Comparison of ENCODE assay signal across 8 cellular contexts in genomic region chr19:50252111-50252886, GRCh38. TPM values are rescaled to one million over a fixed set of nuclear protein-coding genes. Genes with fewer than 3 reads are reported as not detected.
DNase-seq lines count a peak whose midpoint lies in the region; ATAC-seq and TF ChIP-seq lines count a peak whose summit lies in the region.

No MANE protein-coding gene starts in this region.

- no peak overlapping the region for H3K4me3 ChIP-seq in ascending aorta
- no peak overlapping the region for H3K4me3 ChIP-seq in right lobe of liver
- H3K4me3 ChIP-seq in upper lobe of left lung: no peak overlapping the region

- H3K27ac ChIP-seq in ascending aorta: no peak overlapping the region
- H3K27ac ChIP-seq in right lobe of liver: no peak overlapping the region
- no peak overlapping the region for H3K27ac ChIP-seq in upper lobe of left lung

- H3K27me3 ChIP-seq in ascending aorta (no peaks in the 10 kb centered on the region), right lobe of liver (no peaks in the 10 kb centered on the region), upper lobe of left lung (no peaks in the 10 kb centered on the region)

- intact Hi-C loops in ascending aorta (cut with DNase I): no loop called here
- intact Hi-C loops in right lobe of liver (cut with DNase I): loop anchor here in 1 of 2 donors (10.0 kb wide), 1 partner anchor 87 kb away; the partner anchor contains the start of gene IZUMO2

- DNase-seq in ELR (ENCODE audit: low read depth) (peak; percentile 37), NCI-H1694 treated with DMSO at 0.1 percent for 48 hours (lab: John Stamatoyannopoulos, UW) (peak; percentile 7), ascending aorta (ENCODE audit: low spot score in 2 of 2) (no peak), right lobe of liver (no peak), upper lobe of left lung (no peak)

- TF ChIP-seq CTCF in ascending aorta (IDR thresholded peaks at IDR 0.05) (peak in 2 of 3 experiments; percentile 29 to 40), right lobe of liver (IDR thresholded peaks at IDR 0.05) (peak; percentile 19 to 52 (median 43)), upper lobe of left lung (IDR thresholded peaks at IDR 0.05) (peak; percentile 48 to 75 (median 61))

- H3K36me3 ChIP-seq in ascending aorta (peaks cover 7 to 16% of the 10 kb centered on the region in 2 donors), right lobe of liver (peaks cover 0 to 28% (median 15%) of the 10 kb centered on the region in 4 donors), upper lobe of left lung (peaks cover 0 to 57% (median 33%) of the 10 kb centered on the region in 4 donors)

- 100% methylated on average over 3 of the region's 23 CpGs for WGBS in right lobe of liver (ENCODE audit: insufficient coverage, low coverage, low lambda C conversion rate, missing lambda C conversion rate)
- 90 to 92% methylated on average over 23 of the region's 23 CpGs for WGBS in upper lobe of left lung, 2 donors

- H3K4me1 ChIP-seq in ascending aorta: no peaks in the 10 kb centered on the region
- no peaks in the 10 kb centered on the region for H3K4me1 ChIP-seq in right lobe of liver
- H3K4me1 ChIP-seq in upper lobe of left lung: no peaks in the 10 kb centered on the region

- ATAC-seq in right lobe of liver (peak in 1 of 4 donors; percentile 29), upper lobe of left lung (ENCODE audit: low FRiP score in 2 of 2) (no peak), HG03354 (IDR thresholded peaks at IDR 0.05; ENCODE audit: poor library complexity, severe bottlenecking, unreplicated experiment) (no peak), GM21381 (IDR thresholded peaks at IDR 0.05; ENCODE audit: unreplicated experiment) (no peak), HG03108 (IDR thresholded peaks at IDR 0.05; ENCODE audit: unreplicated experiment) (no peak)

- TF ChIP-seq EP300 in upper lobe of left lung (IDR thresholded peaks at IDR 0.05): no peak

- H3K9me3 ChIP-seq in ascending aorta (peaks cover 0 to 12% of the 10 kb centered on the region in 2 donors), right lobe of liver (peaks cover 0 to 8% (median 3%) of the 10 kb centered on the region in 4 donors), upper lobe of left lung (peaks cover 0 to 16% (median 6%) of the 10 kb centered on the region in 4 donors)

- TF ChIP-seq POLR2A in right lobe of liver (IDR thresholded peaks at IDR 0.05) (no peak), upper lobe of left lung (IDR thresholded peaks at IDR 0.05) (no peak)

RNA-seq across cellular contexts. Expression of gene MYH14, which starts 48.9 kb away (rescaled TPM):
- total RNA-seq in ascending aorta (8.6 TPM), right lobe of liver (10 to 100 TPM; 49.1 to 89.0 (median 65.8) TPM), upper lobe of left lung (100 to 1,000 TPM; 145 to 351 (median 208) TPM)

Comparison
In these comparisons a context has a peak if more than half of its experiments do, and no peak if none do; other contexts are left out.
1. DNase-seq: peak in ELR (single experiment) and NCI-H1694 treated with DMSO at 0.1 percent for 48 hours (single experiment); none in ascending aorta (0 of 2), right lobe of liver (0 of 3) and upper lobe of left lung (0 of 2).
2. Peak in every context shown above with its lines, with median percentiles within 50 percentile points of each other: CTCF ChIP-seq.